15 cellular contexts compared by ENCODE assay signal in the genomic region with DNA sequence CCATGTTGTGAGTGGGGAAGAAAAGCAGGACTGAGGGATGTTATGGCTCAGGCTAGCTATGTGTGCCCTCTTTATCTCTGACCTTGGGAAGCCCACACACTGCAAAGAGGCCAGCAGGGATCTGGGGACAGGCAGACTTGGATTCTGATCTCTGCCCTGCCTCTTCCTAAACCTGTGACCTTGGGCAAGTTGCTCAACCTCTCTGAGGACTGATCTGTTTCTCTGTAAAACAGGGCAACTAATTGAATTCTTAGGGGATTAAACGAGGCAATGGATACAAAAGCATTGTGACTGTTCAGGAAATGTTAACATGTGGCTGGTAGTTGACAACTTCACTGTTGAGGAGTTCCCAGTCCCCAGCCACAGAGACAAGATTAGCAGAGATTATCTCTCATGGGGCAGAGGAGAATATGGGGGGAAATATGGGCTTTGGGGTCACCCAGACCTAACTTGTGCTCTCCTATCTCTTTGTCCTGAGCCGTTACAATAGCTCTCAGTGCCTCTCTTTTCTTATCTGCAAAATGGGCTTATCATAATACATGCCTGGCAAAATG.
A peak's percentile ranks its signal among the peaks of the same experiment; 100 is the strongest.
DNase-seq lines count a peak whose midpoint lies in the region; FAIRE-seq and TF ChIP-seq lines count a peak whose summit lies in the region.
"Had no signal": no experiment of that assay in that cellular context is flagged by ENCODE, and none has a peak within 500 bp of the region (broad histone marks: within the 10 kb centered on the region; RNA-seq: fewer than 3 reads in every experiment).

No MANE protein-coding gene starts in this region.

- in situ Hi-C loops in GM13977 (cut with MboI; ENCODE audit: low pct_unique_long_range_greater_than_20kb, low sequenced_read_pairs, unreplicated experiment) = no loop called here

- H3K9me2 ChIP-seq in hepatocyte (replicated peaks; ENCODE audit: insufficient read depth) = no peaks in the 10 kb centered on the region

- H3K4me2 ChIP-seq in hepatocyte = peak overlapping the region; percentile 24

- H3K9ac ChIP-seq in adipocyte (ENCODE audit: low read length) = peak overlapping the region; percentile 9
- H3K9ac ChIP-seq in subcutaneous abdominal adipose tissue (ENCODE audit: low read length in 5 of 5) = peak overlapping the region in 1 of 5 donors; percentile 24

- H3K4me3 ChIP-seq in adipocyte (ENCODE audit: low read length) (no peak overlapping the region), hepatocyte (no peak overlapping the region), subcutaneous abdominal adipose tissue (ENCODE audit: low read depth in 1 of 5, low read length in 5 of 5) (no peak overlapping the region)

- H3K79me2 ChIP-seq in hepatocyte = no peaks in the 10 kb centered on the region

- no peaks in the 10 kb centered on the region for H4K20me1 ChIP-seq in hepatocyte (ENCODE audit: insufficient read depth, poor library complexity, severe bottlenecking)

- no peaks in the 10 kb centered on the region for H3K36me3 ChIP-seq in adipocyte (ENCODE audit: control insufficient read depth, insufficient read depth, low read length, severe bottlenecking)
- no peaks in the 10 kb centered on the region for H3K36me3 ChIP-seq in hepatocyte (replicated peaks; ENCODE audit: insufficient read depth, low read depth)
- H3K36me3 ChIP-seq in subcutaneous abdominal adipose tissue (ENCODE audit: control insufficient read depth in 5 of 5, insufficient read depth in 5 of 5, low read length in 5 of 5) = no peaks in the 10 kb centered on the region

- peak overlapping the region; percentile 40 for H3K27ac ChIP-seq in hepatocyte
- peak overlapping the region; percentile 85 for H3K27ac ChIP-seq in subcutaneous abdominal adipose tissue (ENCODE audit: low read depth, low read length)

- TF ChIP-seq CTCF in hepatocyte (IDR thresholded peaks at IDR 0.05; ENCODE audit: poor library complexity) (no peak), GM13977 (IDR thresholded peaks at IDR 0.05; ENCODE audit: extremely low read depth, insufficient read depth, missing control alignments) (no peak)

- FAIRE-seq in urothelium cell line (lab: Jason Lieb, UNC) = no peak

- H2AFZ ChIP-seq in hepatocyte = no peak overlapping the region

- H3K27me3 ChIP-seq in adipocyte (replicated peaks; ENCODE audit: control insufficient read depth, insufficient read depth, low read length) = peaks cover 13% of the 10 kb centered on the region
- no peaks in the 10 kb centered on the region for H3K27me3 ChIP-seq in hepatocyte
- H3K27me3 ChIP-seq in subcutaneous abdominal adipose tissue (ENCODE audit: control insufficient read depth in 5 of 5, insufficient read depth in 4 of 5, low read length in 5 of 5) = no peaks in the 10 kb centered on the region

- 47% methylated on average over 2 of the region's 2 CpGs for WGBS in hepatocyte (ENCODE audit: low lambda C conversion rate, missing lambda C conversion rate)

- DNase-seq in NCI-H82 (lab: John Stamatoyannopoulos, UW) (peak; percentile 63), adipocyte (ENCODE audit: low read depth) (no peak), hepatocyte (ENCODE audit: low spot score) (no peak), urothelium cell line (ENCODE audit: low spot score) (no peak), GM13977 (ENCODE audit: low spot score) (no peak), anterior cingulate cortex (lab: John Stamatoyannopoulos, UW) (no peak)
- DNase-seq: CD4-positive, alpha-beta memory T cell; DMS79; HCEC 1CT; NCI-H1105 treated with DMSO at 0.1 percent for 48 hours; NCI-H1694 treated with DMSO at 0.1 percent for 48 hours; NCI-H226; NCI-H524 treated with DMSO at 0.1 percent for 48 hours; NK-92 treated with Interleukin-12 subunit alpha and Interleukin-12 subunit beta, amount 100 ng/mL, for 24 hours had no signal

- H3K4me1 ChIP-seq in adipocyte (ENCODE audit: control insufficient read depth, insufficient read depth, low read length) (peaks cover 41% of the 10 kb centered on the region), hepatocyte (ENCODE audit: insufficient read depth) (peaks cover 28% of the 10 kb centered on the region), subcutaneous abdominal adipose tissue (ENCODE audit: control insufficient read depth in 5 of 5, insufficient read depth in 5 of 5, low read length in 5 of 5) (peaks cover 31 to 55% (median 49%) of the 10 kb centered on the region in 5 donors)

- H3K9me3 ChIP-seq in adipocyte (ENCODE audit: control insufficient read depth, low read length) = no peaks in the 10 kb centered on the region
- H3K9me3 ChIP-seq in hepatocyte (ENCODE audit: low read depth) = no peaks in the 10 kb centered on the region
- H3K9me3 ChIP-seq in subcutaneous abdominal adipose tissue (ENCODE audit: control insufficient read depth in 5 of 5, low read length in 5 of 5) = no peaks in the 10 kb centered on the region
